26 cellular contexts compared by ENCODE assay signal in the genomic region with DNA sequence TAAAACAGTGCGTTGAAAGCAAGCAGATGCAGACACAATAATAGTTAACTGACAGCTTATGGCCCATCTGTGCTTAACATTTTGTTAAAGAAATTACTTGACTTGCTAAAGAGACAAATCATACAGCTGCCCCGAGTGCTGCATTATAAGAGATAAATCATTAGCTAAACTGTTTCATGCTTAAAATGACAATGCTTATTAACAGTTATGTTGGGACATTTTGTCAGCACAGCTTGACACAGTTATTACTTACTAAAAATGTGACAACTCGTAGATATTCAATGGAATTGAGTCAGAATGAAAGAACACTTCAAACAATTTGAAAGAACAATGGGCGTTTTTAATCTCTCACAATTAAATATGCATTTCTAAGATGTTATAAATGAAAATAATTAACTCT. TPM values are rescaled to one million over a fixed set of nuclear protein-coding genes. Genes with fewer than 3 reads are reported as not detected.
"Had no signal": no experiment of that assay in that cellular context is flagged by ENCODE, and none has a peak within 500 bp of the region (broad histone marks: within the 10 kb centered on the region; RNA-seq: fewer than 3 reads in every experiment).

No MANE protein-coding gene starts in this region.

- ATAC-seq: esophagus mucosa, heart right ventricle, left colon, left ventricle myocardium superior, sciatic nerve had no signal

- H3K27ac ChIP-seq: colonic mucosa, heart right ventricle, suprapubic skin, thyroid gland had no signal

- H3K36me3 ChIP-seq: colonic mucosa, heart right ventricle, suprapubic skin, thyroid gland had no signal

- H3K9me3 Mint-ChIP-seq: nephron, type B pancreatic cell had no signal

- H3K4me1 ChIP-seq: colonic mucosa, suprapubic skin had no signal

- H3K9me3 ChIP-seq: colonic mucosa, heart right ventricle, suprapubic skin, thyroid gland had no signal

- H3K27me3 ChIP-seq: thyroid gland had no signal

- H3K27ac Mint-ChIP-seq: naive B cell, nephron, type B pancreatic cell had no signal

- H3K4me3 Mint-ChIP-seq: naive B cell, nephron, type B pancreatic cell had no signal

- H3K36me3 Mint-ChIP-seq: naive B cell, type B pancreatic cell had no signal

- DNase-seq: colonic mucosa; dermis blood vessel endothelial cell; effector CD4-positive, alpha-beta T cell; heart right ventricle; hypothalamus; kidney; left colon; left ventricle myocardium superior; mesenchymal stem cell; midbrain; naive B cell; posterior cingulate gyrus; stimulated activated naive CD4-positive, alpha-beta T cell treated with Interleukin-2 at 50 U/mL for 16 hours; thyroid gland had no signal

- H3K4me1 Mint-ChIP-seq: nephron had no signal

- FAIRE-seq: endometrium, frontal cortex, kidney, urothelium cell line had no signal

- H3K4me3 ChIP-seq: colonic mucosa, heart right ventricle, lung, suprapubic skin, thyroid gland had no signal

RNA-seq across cellular contexts. Expression of gene PAX3, which starts 57.3 kb away (rescaled TPM):
- total RNA-seq: dermis blood vessel endothelial cell, esophagus mucosa, fibroblast of lung, frontal cortex, glomerular endothelial cell, heart right ventricle, kidney, left colon, left ventricle myocardium superior, lung, pulmonary artery endothelial cell, sciatic nerve, thyroid gland had no signal
- polyA plus RNA-seq: fibroblast of lung, lung had no signal
